In the genomic region with DNA sequence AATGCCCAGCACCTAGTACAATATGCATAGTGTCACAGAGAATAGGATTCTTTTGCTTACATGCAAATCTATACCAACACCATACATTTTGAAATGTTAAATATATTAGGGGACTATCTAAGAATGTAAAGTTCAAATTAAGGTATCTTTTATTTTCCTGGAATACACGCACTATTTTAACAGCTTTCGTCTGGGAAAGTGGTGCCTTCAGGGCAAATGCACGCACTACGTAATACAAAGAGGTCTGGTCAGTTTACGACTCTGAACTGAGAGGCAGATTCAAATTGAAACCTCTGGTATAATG, we compare ENCODE assay signal across 8 cellular contexts. TPM values are rescaled to one million over a fixed set of nuclear protein-coding genes. Genes with fewer than 3 reads are reported as not detected.
DNase-seq lines count a peak whose midpoint lies in the region; ATAC-seq and TF ChIP-seq lines count a peak whose summit lies in the region.

No MANE protein-coding gene starts in this region.

- no peaks in the 10 kb centered on the region for H3K9me3 ChIP-seq in right atrium auricular region
- no peaks in the 10 kb centered on the region for H3K9me3 ChIP-seq in body of pancreas
- H3K9me3 ChIP-seq in lower lobe of right lung = no peaks in the 10 kb centered on the region

- TF ChIP-seq CTCF in right atrium auricular region (IDR thresholded peaks at IDR 0.05) (no peak), body of pancreas (IDR thresholded peaks at IDR 0.05) (no peak), lower lobe of right lung (IDR thresholded peaks at IDR 0.05) (no peak)

- WGBS in body of pancreas, 2 donors = 0 to 2% methylated on average over 5 of the region's 5 CpGs

- no peak for TF ChIP-seq POLR2A in body of pancreas (IDR thresholded peaks at IDR 0.05)

- H3K36me3 ChIP-seq in right atrium auricular region (peaks cover 3% of the 10 kb centered on the region), body of pancreas (replicated peaks in 1 of 2; ENCODE audit: insufficient read depth in 1 of 2, low read depth in 2 of 2) (no peaks in the 10 kb centered on the region), lower lobe of right lung (no peaks in the 10 kb centered on the region)

- DNase-seq in right atrium auricular region (ENCODE audit: low spot score) (no peak), left cardiac atrium (no peak), body of pancreas (no peak), lower lobe of right lung (no peak), NCI-H2029 treated with DMSO at 0.1 percent for 48 hours (lab: John Stamatoyannopoulos, UW) (no peak), NCI-H146 (lab: John Stamatoyannopoulos, UW) (no peak)
- DNase-seq in activated CD4-positive, alpha-beta T cell treated with anti-CD3 and anti-CD28 coated beads for 48 hours = no peak
- no peak for DNase-seq in activated CD4-positive, alpha-beta T cell treated with anti-CD3 and anti-CD28 coated beads, Interleukin-2, amount 50 U/mL, for 4 hours

- H3K4me3 ChIP-seq in right atrium auricular region (peak overlapping the region; percentile 61 to 85), body of pancreas (peak overlapping the region; percentile 54 to 83), lower lobe of right lung (peak overlapping the region; percentile 76)

- intact Hi-C loops in left cardiac atrium (cut with DNase I) (loop anchor here (5.0 to 10.0 kb wide), 3 partner anchors 69 to 137 kb away; partner anchors contain the start of gene GIPC2 (in 1 of the 2)), body of pancreas (cut with DNase I) (no loop called here), lower lobe of right lung (cut with DNase I) (no loop called here)

- H3K27ac ChIP-seq in right atrium auricular region (peak overlapping the region; percentile 91 to 97), body of pancreas (peak overlapping the region; percentile 95 to 99 (median 97)), lower lobe of right lung (peak overlapping the region; percentile 96)

- ATAC-seq in left cardiac atrium (no peak), body of pancreas (no peak), lower lobe of right lung (no peak)

- H3K4me1 ChIP-seq in right atrium auricular region (peaks cover 0 to 46% of the 10 kb centered on the region in 2 donors), body of pancreas (peaks cover 46% of the 10 kb centered on the region), lower lobe of right lung (peaks cover 40% of the 10 kb centered on the region)

- H3K27me3 ChIP-seq in right atrium auricular region (no peaks in the 10 kb centered on the region), body of pancreas (no peaks in the 10 kb centered on the region), lower lobe of right lung (ENCODE audit: low read depth) (no peaks in the 10 kb centered on the region)

RNA-seq across cellular contexts. Expression of gene FUBP1, which starts 0.9 kb away (rescaled TPM):
- total RNA-seq in right atrium auricular region (10 to 100 TPM; 45.8 to 49.3 TPM), left cardiac atrium (10 to 100 TPM; 54.3 to 78.5 TPM), body of pancreas (10 to 100 TPM; 56.7 to 63.8 TPM), lower lobe of right lung (96.6 TPM)

RNA-seq across cellular contexts. Expression of gene DNAJB4, which starts 26.8 kb away (rescaled TPM):
- 10 to 100 TPM; 60.9 to 83.6 TPM for total RNA-seq in right atrium auricular region
- 100 to 1,000 TPM in 1 of 2 donors, 10 to 100 TPM in 1; 78.6 to 105 TPM for total RNA-seq in left cardiac atrium
- total RNA-seq in body of pancreas = 10 to 100 TPM; 20.2 to 24.1 TPM
- 29.0 TPM for total RNA-seq in lower lobe of right lung

Comparison
In these comparisons a context has a peak if more than half of its experiments do, and no peak if none do; other contexts are left out.
1. intact Hi-C loops: an anchor here in left cardiac atrium (5.0 to 10.0 kb wide); none called in body of pancreas and lower lobe of right lung.